Comparison of ENCODE assay signal across 19 cellular contexts in genomic region chr2:157152362-157152761, GRCh38.
"Had no signal": no experiment of that assay in that cellular context is flagged by ENCODE, and none has a peak within 500 bp of the region (broad histone marks: within the 10 kb centered on the region; RNA-seq: fewer than 3 reads in every experiment).

No MANE protein-coding gene starts in this region.

- H3K27ac ChIP-seq: brain microvascular endothelial cell, foreskin keratinocyte, neutrophil, thyroid gland, uterus had no signal

- H3K36me3 ChIP-seq: brain microvascular endothelial cell, neutrophil, thyroid gland, uterus had no signal

- H3K4me1 Mint-ChIP-seq: activated naive CD8-positive, alpha-beta T cell treated with anti-CD3 and anti-CD28 coated beads for 36 hours; naive thymus-derived CD8-positive, alpha-beta T cell; stimulated activated memory B cell treated with anti-CD40 and anti-IgM and Interleukin-4, amounts not matched to agents 10 μg/mL and 1 μg/mL and 100 μg/mL, for 72 hours had no signal

- H3K9me3 ChIP-seq: neutrophil, thyroid gland, uterus had no signal

- H3K4me1 ChIP-seq: foreskin keratinocyte, thyroid gland, uterus had no signal

- ATAC-seq: foreskin keratinocyte; left ventricle myocardium superior; naive thymus-derived CD8-positive, alpha-beta T cell; stimulated activated memory B cell treated with anti-CD40 and anti-IgM and Interleukin-4, amounts not matched to agents 10 μg/mL and 1 μg/mL and 100 μg/mL, for 72 hours had no signal

- H3K27me3 ChIP-seq: brain microvascular endothelial cell, foreskin keratinocyte, neutrophil, thyroid gland, uterus had no signal

- DNase-seq: activated CD4-positive, alpha-beta T cell treated with anti-CD3 and anti-CD28 coated beads, Interleukin-2, amount 50 U/mL, for 1 hour; activated CD8-positive, alpha-beta memory T cell treated with anti-CD3 and anti-CD28 coated beads for 24 hours; activated naive CD8-positive, alpha-beta T cell treated with anti-CD3 and anti-CD28 coated beads for 36 hours; brain microvascular endothelial cell; cortex of kidney; effector CD4-positive, alpha-beta T cell; foreskin keratinocyte; glutamatergic neuron; left ventricle myocardium superior; naive thymus-derived CD8-positive, alpha-beta T cell; posterior cingulate gyrus; retina; stimulated activated CD4-positive, alpha-beta T cell treated with anti-CD3 and anti-CD28 coated beads, Interleukin-2, amount 100 ng/mL, for 48 hours; thyroid gland; uterus had no signal

- H3K4me3 Mint-ChIP-seq: activated naive CD8-positive, alpha-beta T cell treated with anti-CD3 and anti-CD28 coated beads for 36 hours; activated T-helper 1 cell treated with anti-CD3 and anti-CD28 coated beads, Interleukin-12 subunit alpha, Interleukin-12 subunit beta, Interleukin-2, Interleukin-4 antibody, amounts not matched to agents 30 ng/mL and 10 ng/mL and 1 ng/mL, durations not matched to agents 14 hours and 24 hours and 36 hours; memory B cell; naive thymus-derived CD8-positive, alpha-beta T cell; stimulated activated memory B cell treated with anti-CD40 and anti-IgM and Interleukin-4, amounts not matched to agents 10 μg/mL and 1 μg/mL and 100 μg/mL, for 72 hours had no signal

- H3K4me3 ChIP-seq: thyroid gland, uterus had no signal

- H3K36me3 Mint-ChIP-seq: activated naive CD8-positive, alpha-beta T cell treated with anti-CD3 and anti-CD28 coated beads for 36 hours; memory B cell; naive thymus-derived CD8-positive, alpha-beta T cell; stimulated activated memory B cell treated with anti-CD40 and anti-IgM and Interleukin-4, amounts not matched to agents 10 μg/mL and 1 μg/mL and 100 μg/mL, for 72 hours had no signal

- H3K27me3 Mint-ChIP-seq: memory B cell; stimulated activated memory B cell treated with anti-CD40 and anti-IgM and Interleukin-4, amounts not matched to agents 10 μg/mL and 1 μg/mL and 100 μg/mL, for 72 hours had no signal

- H3K9me3 Mint-ChIP-seq: activated naive CD8-positive, alpha-beta T cell treated with anti-CD3 and anti-CD28 coated beads for 36 hours; activated T-helper 1 cell treated with anti-CD3 and anti-CD28 coated beads, Interleukin-12 subunit alpha, Interleukin-12 subunit beta, Interleukin-2, Interleukin-4 antibody, amounts not matched to agents 30 ng/mL and 10 ng/mL and 1 ng/mL, durations not matched to agents 14 hours and 24 hours and 36 hours; memory B cell; stimulated activated memory B cell treated with anti-CD40 and anti-IgM and Interleukin-4, amounts not matched to agents 10 μg/mL and 1 μg/mL and 100 μg/mL, for 72 hours had no signal

- H3K27ac Mint-ChIP-seq: activated naive CD8-positive, alpha-beta T cell treated with anti-CD3 and anti-CD28 coated beads for 36 hours; activated T-helper 1 cell treated with anti-CD3 and anti-CD28 coated beads, Interleukin-12 subunit alpha, Interleukin-12 subunit beta, Interleukin-2, Interleukin-4 antibody, amounts not matched to agents 30 ng/mL and 10 ng/mL and 1 ng/mL, durations not matched to agents 14 hours and 24 hours and 36 hours; memory B cell; naive thymus-derived CD8-positive, alpha-beta T cell; stimulated activated memory B cell treated with anti-CD40 and anti-IgM and Interleukin-4, amounts not matched to agents 10 μg/mL and 1 μg/mL and 100 μg/mL, for 72 hours had no signal
